In genomic region chr10:101580486-101581399, GRCh38 we compare ENCODE assay signal across 1 cellular context.
TF ChIP-seq lines count a peak whose summit lies in the region.

No MANE protein-coding gene starts in this region.

TF ChIP-seq in GM23338, 12 proteins besides CTCF, POLR2A, EP300 and RAD21 (continued from another document):
- TF ChIP-seq REST (IDR thresholded peaks at IDR 0.05; ENCODE audit: unreplicated experiment) (no peak), EZH2phosphoT487 (IDR thresholded peaks at IDR 0.05; ENCODE audit: unreplicated experiment) (no peak), JUNB (IDR thresholded peaks at IDR 0.05; ENCODE audit: unreplicated experiment) (no peak), STAT1 (IDR thresholded peaks at IDR 0.05; ENCODE audit: unreplicated experiment) (no peak), NANOG (IDR thresholded peaks at IDR 0.05; ENCODE audit: borderline replicate concordance) (no peak), CREB1 (CRISPR knock-in tag; IDR thresholded peaks at IDR 0.05; ENCODE audit: low read depth) (no peak), ZNF462 (CRISPR knock-in tag; IDR thresholded peaks at IDR 0.05) (no peak), ETS1 (IDR thresholded peaks at IDR 0.05) (no peak), POLR2AphosphoS5 (IDR thresholded peaks at IDR 0.05; ENCODE audit: low read depth) (no peak)
